In the genomic region with DNA sequence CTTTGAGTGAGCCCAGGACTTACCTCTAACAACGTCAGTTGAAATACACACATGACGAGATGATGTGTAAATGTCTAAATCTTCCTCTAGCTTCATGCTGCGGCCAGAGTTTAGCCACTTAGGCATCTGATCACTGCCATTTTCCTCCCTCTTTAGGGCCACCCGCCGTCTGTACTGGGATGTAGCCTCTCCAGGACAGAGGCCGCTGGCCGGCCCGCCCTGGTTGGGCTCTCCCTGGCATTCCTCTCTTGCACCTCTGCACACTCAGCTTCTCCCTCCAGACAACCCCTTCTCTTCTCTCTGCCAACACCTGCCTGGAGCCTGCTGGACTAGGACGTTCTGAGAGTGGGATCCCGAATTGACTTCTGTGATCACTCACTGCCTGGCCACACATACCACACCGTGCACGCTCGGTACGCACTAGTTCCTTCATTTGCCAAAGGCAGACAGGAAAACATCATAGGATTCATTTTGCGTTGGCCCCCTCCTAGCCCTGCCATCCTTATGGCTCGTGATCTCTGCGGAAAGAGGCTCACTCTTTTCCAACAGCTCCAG, we compare ENCODE assay signal across 29 cellular contexts.
"Had no signal": no experiment of that assay in that cellular context is flagged by ENCODE, and none has a peak within 500 bp of the region (broad histone marks: within the 10 kb centered on the region; RNA-seq: fewer than 3 reads in every experiment).

No MANE protein-coding gene starts in this region.

- H3K27me3 ChIP-seq: adrenal gland, breast epithelium, colonic mucosa had no signal

- DNase-seq: activated CD4-positive, alpha-beta memory T cell treated with anti-CD3 and anti-CD28 coated beads for 36 hours; activated CD4-positive, alpha-beta T cell treated with anti-CD3 and anti-CD28 coated beads for 36 hours; activated CD4-positive, alpha-beta T cell treated with anti-CD3 and anti-CD28 coated beads, Interleukin-2, amount 10 ng/mL, durations not matched to agents 24 days and 14 days; activated CD4-positive, CD25-positive, alpha-beta regulatory T cell; activated CD4-positive, CD25-positive, alpha-beta regulatory T cell treated with anti-CD3 and anti-CD28 coated beads, Interleukin-2, amount 50 U/mL, for 72 hours; activated CD8-positive, alpha-beta T cell treated with anti-CD3 and anti-CD28 coated beads, Interleukin-2, amount 10 ng/mL, durations not matched to agents 7 days and 5 days; activated effector memory CD4-positive, alpha-beta T cell treated with Interleukin-2 at 50 U/mL for 16 hours; activated gamma-delta T cell treated with Interleukin-2 at 50 U/mL for 16 hours; activated naive CD4-positive, alpha-beta T cell treated with anti-CD3 and anti-CD28 coated beads, Interleukin-2, amount 50 U/mL, for 16 hours; activated naive CD4-positive, alpha-beta T cell treated with Interleukin-2 at 50 U/mL for 16 hours; activated naive CD8-positive, alpha-beta T cell treated with anti-CD3 and anti-CD28 coated beads for 36 hours; activated naive CD8-positive, alpha-beta T cell treated with anti-CD3 and anti-CD28 coated beads, Interleukin-2, amount 50 U/mL, for 24 hours; activated T-cell treated with anti-CD3 and anti-CD28 coated beads, Interleukin-2, amount 50 U/mL, for 4 hours; adrenal gland; amygdala; aorta; central memory CD4-positive, alpha-beta T cell; cerebellar nuclear complex; colonic mucosa; effector CD8-positive, alpha-beta T cell; esophagus squamous epithelium; foreskin melanocyte; T-helper 2 cell had no signal

- H3K4me1 Mint-ChIP-seq: activated CD4-positive, alpha-beta T cell treated with anti-CD3 and anti-CD28 coated beads, Interleukin-2, amount 10 ng/mL, durations not matched to agents 24 days and 14 days; activated naive CD8-positive, alpha-beta T cell treated with anti-CD3 and anti-CD28 coated beads for 36 hours had no signal

- ATAC-seq: activated CD4-positive, alpha-beta T cell treated with anti-CD3 and anti-CD28 coated beads for 36 hours; activated CD8-positive, alpha-beta T cell treated with anti-CD3 and anti-CD28 coated beads, Interleukin-2, amount 10 ng/mL, durations not matched to agents 7 days and 5 days; activated naive CD8-positive, alpha-beta T cell treated with anti-CD3 and anti-CD28 coated beads, Interleukin-2, amount 50 U/mL, for 24 hours; activated T-cell treated with anti-CD3 and anti-CD28 coated beads, Interleukin-2, amount 50 U/mL, for 4 hours; activated T-helper 17 cell treated with anti-CD3 and anti-CD28 coated beads, Interleukin-2, amount 50 U/mL, for 72 hours; gastroesophageal sphincter had no signal

- H3K36me3 Mint-ChIP-seq: activated CD4-positive, alpha-beta memory T cell treated with anti-CD3 and anti-CD28 coated beads for 36 hours; activated naive CD8-positive, alpha-beta T cell treated with anti-CD3 and anti-CD28 coated beads for 36 hours; brain had no signal

- H3K4me3 Mint-ChIP-seq: activated CD4-positive, alpha-beta memory T cell treated with anti-CD3 and anti-CD28 coated beads for 36 hours; activated CD4-positive, alpha-beta T cell treated with anti-CD3 and anti-CD28 coated beads for 36 hours; activated CD4-positive, alpha-beta T cell treated with anti-CD3 and anti-CD28 coated beads, Interleukin-2, amount 10 ng/mL, durations not matched to agents 24 days and 14 days; activated CD8-positive, alpha-beta T cell treated with anti-CD3 and anti-CD28 coated beads, Interleukin-2, amount 10 ng/mL, durations not matched to agents 7 days and 5 days; activated naive CD8-positive, alpha-beta T cell treated with anti-CD3 and anti-CD28 coated beads for 36 hours; activated naive CD8-positive, alpha-beta T cell treated with anti-CD3 and anti-CD28 coated beads, Interleukin-2, amount 50 U/mL, for 24 hours; activated T-cell treated with anti-CD3 and anti-CD28 coated beads, Interleukin-2, amount 50 U/mL, for 4 hours; activated T-helper 17 cell treated with anti-CD3 and anti-CD28 coated beads, Interleukin-2, amount 50 U/mL, for 72 hours; brain had no signal

- H3K27ac ChIP-seq: adrenal gland, breast epithelium, cardiac muscle cell, colonic mucosa, epithelial cell of prostate, esophagus squamous epithelium, gastroesophageal sphincter had no signal

- H3K36me3 ChIP-seq: adrenal gland, breast epithelium, cardiac muscle cell, colonic mucosa, esophagus squamous epithelium, gastroesophageal sphincter had no signal

- H3K4me1 ChIP-seq: breast epithelium, colonic mucosa, gastroesophageal sphincter had no signal

- H3K9me3 ChIP-seq: adrenal gland, breast epithelium, colonic mucosa, esophagus squamous epithelium, gastroesophageal sphincter had no signal

- H3K27ac Mint-ChIP-seq: activated CD4-positive, alpha-beta memory T cell treated with anti-CD3 and anti-CD28 coated beads for 36 hours; activated CD4-positive, alpha-beta T cell treated with anti-CD3 and anti-CD28 coated beads for 36 hours; activated CD4-positive, alpha-beta T cell treated with anti-CD3 and anti-CD28 coated beads, Interleukin-2, amount 10 ng/mL, durations not matched to agents 24 days and 14 days; activated CD8-positive, alpha-beta T cell treated with anti-CD3 and anti-CD28 coated beads, Interleukin-2, amount 10 ng/mL, durations not matched to agents 7 days and 5 days; activated naive CD8-positive, alpha-beta T cell treated with anti-CD3 and anti-CD28 coated beads, Interleukin-2, amount 50 U/mL, for 24 hours; brain had no signal

- H3K4me3 ChIP-seq: adrenal gland, breast epithelium, cardiac muscle cell, colonic mucosa, esophagus squamous epithelium, gastroesophageal sphincter had no signal

- H3K9me3 Mint-ChIP-seq: activated CD4-positive, alpha-beta memory T cell treated with anti-CD3 and anti-CD28 coated beads for 36 hours; activated naive CD8-positive, alpha-beta T cell treated with anti-CD3 and anti-CD28 coated beads for 36 hours; activated naive CD8-positive, alpha-beta T cell treated with anti-CD3 and anti-CD28 coated beads, Interleukin-2, amount 50 U/mL, for 24 hours; activated T-cell treated with anti-CD3 and anti-CD28 coated beads, Interleukin-2, amount 50 U/mL, for 4 hours; activated T-helper 17 cell treated with anti-CD3 and anti-CD28 coated beads, Interleukin-2, amount 50 U/mL, for 72 hours had no signal
